Comparison of ENCODE assay signal across 9 cellular contexts in genomic region chr22:18044548-18045271, GRCh38. TPM values are rescaled to one million over a fixed set of nuclear protein-coding genes. Genes with fewer than 3 reads are reported as not detected.
A peak's percentile ranks its signal among the peaks of the same experiment; 100 is the strongest.
DNase-seq lines count a peak whose midpoint lies in the region; ATAC-seq, FAIRE-seq and TF ChIP-seq lines count a peak whose summit lies in the region.
"Had no signal": no experiment of that assay in that cellular context is flagged by ENCODE, and none has a peak within 500 bp of the region (broad histone marks: within the 10 kb centered on the region; RNA-seq: fewer than 3 reads in every experiment).

No MANE protein-coding gene starts in this region.

- TF ChIP-seq CTCF in astrocyte (IDR thresholded peaks at IDR 0.05; ENCODE audit: insufficient read depth, low read depth, low read length), result no peak

- no peaks in the 10 kb centered on the region for H4K20me1 ChIP-seq in astrocyte (ENCODE audit: insufficient read depth, low read length)

- no peak overlapping the region for H3K9ac ChIP-seq in astrocyte (ENCODE audit: low read length)
- peak overlapping the region in 1 of 3 donors; percentile 78 for H3K9ac ChIP-seq in skeletal muscle tissue (ENCODE audit: low read depth in 1 of 3, low read length in 3 of 3)

- no peak for ATAC-seq in HG02973 (IDR thresholded peaks at IDR 0.05; ENCODE audit: unreplicated experiment)
- no peak for ATAC-seq in GM21737 (IDR thresholded peaks at IDR 0.05; ENCODE audit: unreplicated experiment)

- H3K4me3 Mint-ChIP-seq in astrocyte (ENCODE audit: unreplicated experiment), result no peak overlapping the region

- H3K9me3 ChIP-seq in astrocyte (ENCODE audit: insufficient read depth, low read depth, low read length), result no peaks in the 10 kb centered on the region
- H3K9me3 ChIP-seq in skeletal muscle tissue (ENCODE audit: control insufficient read depth in 3 of 3, low read length in 3 of 3), result no peaks in the 10 kb centered on the region
- no peaks in the 10 kb centered on the region for H3K9me3 ChIP-seq in effector memory CD4-positive, alpha-beta T cell (ENCODE audit: control insufficient read depth, low read length)

- no peak for FAIRE-seq in astrocyte (lab: Jason Lieb, UNC)

- H3K79me2 ChIP-seq in astrocyte (ENCODE audit: insufficient read depth, low read length), result no peaks in the 10 kb centered on the region

- no peaks in the 10 kb centered on the region for H3K9me3 Mint-ChIP-seq in astrocyte (ENCODE audit: unreplicated experiment)

- H3K4me1 ChIP-seq in astrocyte (ENCODE audit: insufficient read depth, low read length) (peaks cover 9% of the 10 kb centered on the region), skeletal muscle tissue (ENCODE audit: control insufficient read depth in 3 of 3, insufficient read depth in 3 of 3, low read length in 3 of 3) (peaks cover 25 to 30% (median 29%) of the 10 kb centered on the region in 3 donors)
- H3K4me1 ChIP-seq in effector memory CD4-positive, alpha-beta T cell (ENCODE audit: control insufficient read depth, insufficient read depth, low read length, poor library complexity, severe bottlenecking), result no peaks in the 10 kb centered on the region

- no peaks in the 10 kb centered on the region for H3K27me3 ChIP-seq in astrocyte (ENCODE audit: insufficient read depth, low read length)
- no peaks in the 10 kb centered on the region for H3K27me3 ChIP-seq in skeletal muscle tissue (ENCODE audit: control insufficient read depth in 3 of 3, insufficient read depth in 3 of 3, low read length in 3 of 3)
- H3K27me3 ChIP-seq in effector memory CD4-positive, alpha-beta T cell (replicated peaks; ENCODE audit: control insufficient read depth, insufficient read depth, low read length, poor library complexity, severe bottlenecking), result no peaks in the 10 kb centered on the region

- DNase-seq in NCI-H146 (lab: John Stamatoyannopoulos, UW) (peak; percentile 79), astrocyte (ENCODE audit: low read depth) (peak; percentile 45), hypothalamus (lab: John Stamatoyannopoulos, UW) (peak in 47 of 51 donors; percentile 7 to 94 (median 77)), HuH-7 (ENCODE audit: low spot score) (no peak)
- no peak for DNase-seq in effector memory CD4-positive, alpha-beta T cell

- peak overlapping the region; percentile 67 for H2AFZ ChIP-seq in astrocyte (ENCODE audit: low read depth, low read length)

- H3K4me2 ChIP-seq in astrocyte (ENCODE audit: low read length), result peak overlapping the region; percentile 50

- peaks cover 3% of the 10 kb centered on the region for H3K27me3 Mint-ChIP-seq in astrocyte (ENCODE audit: low read depth, unreplicated experiment)

- no peak overlapping the region for H3K4me3 ChIP-seq in astrocyte (ENCODE audit: insufficient read depth, low read depth, low read length)
- peak overlapping the region in 2 of 3 donors; percentile 35 to 40 for H3K4me3 ChIP-seq in skeletal muscle tissue (ENCODE audit: low read length in 3 of 3)
- no peak overlapping the region for H3K4me3 ChIP-seq in effector memory CD4-positive, alpha-beta T cell (ENCODE audit: insufficient read depth, low read depth, low read length, poor library complexity, severe bottlenecking)
- H3K4me3 ChIP-seq: SK-N-MC had no signal

- peaks cover 5% of the 10 kb centered on the region for H3K4me1 Mint-ChIP-seq in astrocyte (ENCODE audit: low read depth, unreplicated experiment)

- no peaks in the 10 kb centered on the region for H3K36me3 Mint-ChIP-seq in astrocyte (ENCODE audit: low read depth, unreplicated experiment)

- H3K27ac Mint-ChIP-seq in astrocyte (ENCODE audit: unreplicated experiment), result peak overlapping the region; percentile 10

- H3K36me3 ChIP-seq in astrocyte (ENCODE audit: insufficient read depth, low read length) (no peaks in the 10 kb centered on the region), skeletal muscle tissue (ENCODE audit: control insufficient read depth in 3 of 3, insufficient read depth in 3 of 3, low read length in 3 of 3) (no peaks in the 10 kb centered on the region)
- H3K36me3 ChIP-seq in effector memory CD4-positive, alpha-beta T cell (ENCODE audit: control insufficient read depth, insufficient read depth, low read length), result no peaks in the 10 kb centered on the region

- H3K27ac ChIP-seq in astrocyte (ENCODE audit: low read depth, low read length), result no peak overlapping the region
- H3K27ac ChIP-seq in skeletal muscle tissue (ENCODE audit: low read depth, low read length), result peak overlapping the region; percentile 65
- no peak overlapping the region for H3K27ac ChIP-seq in effector memory CD4-positive, alpha-beta T cell (ENCODE audit: insufficient read depth, low read length, poor library complexity, severe bottlenecking)
- H3K27ac ChIP-seq: SK-N-MC had no signal

RNA-seq across cellular contexts. Expression of gene MICAL3, which starts 20.3 kb away (rescaled TPM):
- total RNA-seq in astrocyte (101 and 113 TPM in 2 replicates), skeletal muscle tissue (20.9 TPM)

RNA-seq across cellular contexts. Expression of gene PEX26, which starts 33.1 kb away (rescaled TPM):
- 41.7 and 41.9 TPM in 2 replicates for total RNA-seq in astrocyte
- total RNA-seq in skeletal muscle tissue, result 5.2 TPM

Comparison
In these comparisons a context has a peak if more than half of its experiments do, and no peak if none do; other contexts are left out.
1. DNase-seq: peak in NCI-H146 (single experiment), astrocyte (single experiment) and hypothalamus (47 of 51); none in HuH-7 (single experiment) and effector memory CD4-positive, alpha-beta T cell (0 of 3).
2. H3K4me3 ChIP-seq: peak in skeletal muscle tissue (2 of 3); none in astrocyte (single experiment) and effector memory CD4-positive, alpha-beta T cell (single experiment).